Comparison of ENCODE assay signal across 29 cellular contexts in the genomic region with DNA sequence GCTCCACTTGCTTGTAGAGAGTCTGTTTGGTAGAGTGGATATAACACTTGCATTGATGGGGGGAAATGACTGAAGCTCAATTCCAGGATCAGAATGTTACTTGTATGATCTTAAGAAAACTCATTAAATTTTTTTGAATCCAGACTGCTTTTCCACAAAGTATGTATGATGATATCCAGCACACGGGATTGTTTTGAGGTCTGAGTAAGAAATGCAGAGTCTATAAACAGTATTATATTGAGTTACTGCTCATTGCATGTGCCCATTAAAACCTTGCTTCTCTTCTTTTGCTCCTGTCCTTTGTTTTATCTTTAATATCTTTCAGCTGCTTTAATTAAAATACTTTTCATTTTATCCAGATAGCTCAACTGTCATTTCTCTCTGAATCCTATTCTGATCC.
"Had no signal": no experiment of that assay in that cellular context is flagged by ENCODE, and none has a peak within 500 bp of the region (broad histone marks: within the 10 kb centered on the region; RNA-seq: fewer than 3 reads in every experiment).

No MANE protein-coding gene starts in this region.

- H3K4me1 ChIP-seq: ascending aorta, breast epithelium, colonic mucosa, foreskin keratinocyte, gastrocnemius medialis had no signal

- DNase-seq: activated CD4-positive, alpha-beta T cell treated with anti-CD3 and anti-CD28 coated beads for 48 hours; activated CD4-positive, alpha-beta T cell treated with anti-CD3 and anti-CD28 coated beads, Interleukin-2, amount 50 U/mL, for 1 hour; activated CD4-positive, alpha-beta T cell treated with anti-CD3 and anti-CD28 coated beads, Interleukin-2, amount 50 U/mL, for 48 hours; activated CD4-positive, CD25-positive, alpha-beta regulatory T cell; activated CD4-positive, CD25-positive, alpha-beta regulatory T cell treated with anti-CD3 and anti-CD28 coated beads, Interleukin-2, amount 50 U/mL, for 72 hours; activated CD8-positive, alpha-beta memory T cell treated with anti-CD3 and anti-CD28 coated beads for 24 hours; activated CD8-positive, alpha-beta T cell treated with anti-CD3 and anti-CD28 coated beads for 36 hours; activated effector memory CD4-positive, alpha-beta T cell treated with anti-CD3 and anti-CD28 coated beads, Interleukin-2, amount 50 U/mL, for 16 hours; activated naive CD4-positive, alpha-beta T cell treated with anti-CD3 and anti-CD28 coated beads for 36 hours; activated naive CD8-positive, alpha-beta T cell treated with anti-CD3 and anti-CD28 coated beads for 36 hours; activated naive CD8-positive, alpha-beta T cell treated with anti-CD3 and anti-CD28 coated beads, Interleukin-2, amount 50 U/mL, for 24 hours; activated T-cell treated with anti-CD3 and anti-CD28 coated beads, Interleukin-2, amount 50 U/mL, for 1 hour; activated T-cell treated with anti-CD3 and anti-CD28 coated beads, Interleukin-2, amount 50 U/mL, for 48 hours; central memory CD4-positive, alpha-beta T cell; cerebellar nuclear complex; colonic mucosa; dorsolateral prefrontal cortex; effector memory CD4-positive, alpha-beta T cell; endodermal cell; foreskin keratinocyte; gastrocnemius medialis; glutamatergic neuron; heart left ventricle; T-helper 1 cell; T-helper 17 cell had no signal

- H3K4me3 ChIP-seq: ascending aorta, breast epithelium, cardiac muscle cell, colonic mucosa, dorsolateral prefrontal cortex, gastrocnemius medialis, heart left ventricle had no signal

- H3K36me3 ChIP-seq: ascending aorta, breast epithelium, cardiac muscle cell, colonic mucosa, gastrocnemius medialis, heart left ventricle had no signal

- H3K9me3 ChIP-seq: ascending aorta, breast epithelium, colonic mucosa, gastrocnemius medialis, heart left ventricle had no signal

- H3K27ac ChIP-seq: ascending aorta, breast epithelium, cardiac muscle cell, colonic mucosa, foreskin keratinocyte, gastrocnemius medialis, heart left ventricle had no signal

- H3K27me3 ChIP-seq: ascending aorta, breast epithelium, cardiac muscle cell, colonic mucosa, dorsolateral prefrontal cortex, foreskin keratinocyte, gastrocnemius medialis, heart left ventricle had no signal

- ATAC-seq: activated CD8-positive, alpha-beta T cell treated with anti-CD3 and anti-CD28 coated beads for 36 hours; activated naive CD8-positive, alpha-beta T cell treated with anti-CD3 and anti-CD28 coated beads, Interleukin-2, amount 50 U/mL, for 24 hours; esophagus mucosa; foreskin keratinocyte; gastrocnemius medialis; heart left ventricle; T-helper 17 cell had no signal
